Comparison of ENCODE assay signal across 16 cellular contexts in the genomic region with DNA sequence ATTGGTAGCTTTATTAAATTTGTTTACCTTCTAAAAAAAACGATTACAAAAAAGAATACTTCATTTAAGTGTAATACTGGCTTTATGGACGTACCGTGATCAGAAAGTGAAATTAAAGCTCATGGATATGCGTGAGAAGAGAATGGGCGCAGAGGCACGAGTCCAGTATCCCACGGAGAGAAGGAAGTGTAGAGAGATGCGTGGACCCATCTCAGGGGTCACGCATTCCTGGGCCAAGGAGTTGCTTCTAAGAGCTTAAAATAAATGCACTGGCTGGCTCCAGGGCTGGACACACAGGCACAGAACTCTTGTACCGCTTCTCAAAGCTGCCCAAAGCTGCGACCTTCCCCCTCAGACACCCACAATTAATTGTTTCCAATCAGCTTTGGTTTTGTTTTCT. TPM values are rescaled to one million over a fixed set of nuclear protein-coding genes. Genes with fewer than 3 reads are reported as not detected.
DNase-seq lines count a peak whose midpoint lies in the region; ATAC-seq, FAIRE-seq and TF ChIP-seq lines count a peak whose summit lies in the region.
"Had no signal": no experiment of that assay in that cellular context is flagged by ENCODE, and none has a peak within 500 bp of the region (broad histone marks: within the 10 kb centered on the region; RNA-seq: fewer than 3 reads in every experiment).

No MANE protein-coding gene starts in this region.

- H3K27ac ChIP-seq in astrocyte (ENCODE audit: low read depth, low read length) (no peak overlapping the region), gastroesophageal sphincter (peak overlapping the region; percentile 84 to 95 (median 86))

- ATAC-seq in gastroesophageal sphincter (no peak), HG03175 (IDR thresholded peaks at IDR 0.05; ENCODE audit: unreplicated experiment) (no peak), GM19467 (IDR thresholded peaks at IDR 0.05; ENCODE audit: unreplicated experiment) (no peak)

- no peaks in the 10 kb centered on the region for H3K27me3 Mint-ChIP-seq in astrocyte (ENCODE audit: low read depth, unreplicated experiment)
- H3K27me3 Mint-ChIP-seq: activated T-cell treated with anti-CD3 and anti-CD28 coated beads, Interleukin-2, amount 50 U/mL, for 24 hours; naive B cell; stimulated activated naive CD8-positive, alpha-beta T cell treated with anti-CD3 and anti-CD28 coated beads, Interleukin-15, Interleukin-2, amounts not matched to agents 100 ng/mL and 50 ng/mL, for 24 hours had no signal

- peaks cover 38% of the 10 kb centered on the region for H3K4me1 ChIP-seq in astrocyte (ENCODE audit: insufficient read depth, low read length)
- H3K4me1 ChIP-seq in gastroesophageal sphincter: peaks cover 8 to 98% (median 41%) of the 10 kb centered on the region in 3 donors
- peaks cover 46% of the 10 kb centered on the region for H3K4me1 ChIP-seq in skeletal muscle satellite cell (ENCODE audit: control insufficient read depth, insufficient read depth, low read length)

- no peak for FAIRE-seq in astrocyte (lab: Jason Lieb, UNC)

- TF ChIP-seq CTCF in AG10803 (conservative IDR thresholded peaks at IDR 0.05; ENCODE audit: low read length) (no peak), astrocyte (IDR thresholded peaks at IDR 0.05; ENCODE audit: insufficient read depth, low read depth, low read length) (no peak), gastroesophageal sphincter (IDR thresholded peaks at IDR 0.05) (no peak)

- peak overlapping the region; percentile 68 for H3K4me2 ChIP-seq in astrocyte (ENCODE audit: low read length)
- H3K4me2 ChIP-seq in skeletal muscle satellite cell (ENCODE audit: low read length): peak overlapping the region; percentile 20

- no peaks in the 10 kb centered on the region for H3K79me2 ChIP-seq in astrocyte (ENCODE audit: insufficient read depth, low read length)

- H3K36me3 ChIP-seq in astrocyte (ENCODE audit: insufficient read depth, low read length) (peaks cover 4% of the 10 kb centered on the region), gastroesophageal sphincter (peaks cover 0 to 51% of the 10 kb centered on the region in 2 donors), skeletal muscle satellite cell (ENCODE audit: insufficient read depth, low read length) (peaks cover 51% of the 10 kb centered on the region)

- in situ Hi-C loops in ACHN (cut with HindIII; ENCODE audit: low pct_ligation_motif_present, low pct_unique_long_range_greater_than_20kb, low sequenced_read_pairs): no loop called here

- no peaks in the 10 kb centered on the region for H4K20me1 ChIP-seq in astrocyte (ENCODE audit: insufficient read depth, low read length)

- H3K27me3 ChIP-seq in astrocyte (ENCODE audit: insufficient read depth, low read length) (no peaks in the 10 kb centered on the region), gastroesophageal sphincter (no peaks in the 10 kb centered on the region), skeletal muscle satellite cell (ENCODE audit: control insufficient read depth, insufficient read depth, low read length) (no peaks in the 10 kb centered on the region)

- H3K36me3 Mint-ChIP-seq in astrocyte (ENCODE audit: low read depth, unreplicated experiment): peaks cover 29% of the 10 kb centered on the region
- H3K36me3 Mint-ChIP-seq: immature natural killer cell, naive B cell had no signal

- 30 to 47% methylated on average over 9 to 11 of the region's 11 CpGs for WGBS in gastroesophageal sphincter (ENCODE audit: low coverage in 1 of 2), 2 donors

- peak overlapping the region; percentile 45 for H3K4me3 ChIP-seq in AG10803 (ENCODE audit: low read length)
- no peak overlapping the region for H3K4me3 ChIP-seq in astrocyte (ENCODE audit: insufficient read depth, low read depth, low read length)
- H3K4me3 ChIP-seq in gastroesophageal sphincter: peak overlapping the region in 1 of 2 donors; percentile 23
- H3K4me3 ChIP-seq in skeletal muscle satellite cell (ENCODE audit: low read length): peak overlapping the region; percentile 2

- TF ChIP-seq EP300 in gastroesophageal sphincter (IDR thresholded peaks at IDR 0.05): no peak

- peaks cover 6% of the 10 kb centered on the region for H3K4me1 Mint-ChIP-seq in astrocyte (ENCODE audit: low read depth, unreplicated experiment)
- H3K4me1 Mint-ChIP-seq: immature natural killer cell, naive B cell had no signal

- H3K9me3 ChIP-seq in astrocyte (ENCODE audit: insufficient read depth, low read depth, low read length) (no peaks in the 10 kb centered on the region), gastroesophageal sphincter (no peaks in the 10 kb centered on the region), skeletal muscle satellite cell (replicated peaks; ENCODE audit: low read length) (no peaks in the 10 kb centered on the region)

- H3K27ac Mint-ChIP-seq in astrocyte (ENCODE audit: unreplicated experiment): no peak overlapping the region
- H3K27ac Mint-ChIP-seq: activated T-cell treated with anti-CD3 and anti-CD28 coated beads, Interleukin-2, amount 50 U/mL, for 24 hours; immature natural killer cell; stimulated activated naive CD8-positive, alpha-beta T cell treated with anti-CD3 and anti-CD28 coated beads, Interleukin-15, Interleukin-2, amounts not matched to agents 100 ng/mL and 50 ng/mL, for 24 hours; T-helper 1 cell treated with Interleukin-12 subunit alpha and Interleukin-12 subunit beta and Interleukin-4 antibody, amounts not matched to agents 30 μg/mL and 1 μg/mL, for 36 hours had no signal

- DNase-seq in AG10803 (ENCODE audit: low read depth) (peak; percentile 56), astrocyte (ENCODE audit: low read depth) (no peak), NCI-H2107 treated with DMSO at 0.1 percent for 48 hours (lab: John Stamatoyannopoulos, UW; ENCODE audit: unreplicated experiment) (no peak), ACHN (no peak)
- DNase-seq: activated CD4-positive, alpha-beta T cell treated with anti-CD3 and anti-CD28 coated beads for 4 hours; activated T-cell treated with anti-CD3 and anti-CD28 coated beads, Interleukin-2, amount 50 U/mL, for 24 hours; immature natural killer cell; naive B cell; NCI-H2029; NCI-H526 had no signal

- no peak overlapping the region for H3K4me3 Mint-ChIP-seq in astrocyte (ENCODE audit: unreplicated experiment)
- H3K4me3 Mint-ChIP-seq: activated T-cell treated with anti-CD3 and anti-CD28 coated beads, Interleukin-2, amount 50 U/mL, for 24 hours; immature natural killer cell; naive B cell; stimulated activated naive CD8-positive, alpha-beta T cell treated with anti-CD3 and anti-CD28 coated beads, Interleukin-15, Interleukin-2, amounts not matched to agents 100 ng/mL and 50 ng/mL, for 24 hours; T-helper 1 cell treated with Interleukin-12 subunit alpha and Interleukin-12 subunit beta and Interleukin-4 antibody, amounts not matched to agents 30 μg/mL and 1 μg/mL, for 36 hours had no signal

- no peaks in the 10 kb centered on the region for H3K9me3 Mint-ChIP-seq in astrocyte (ENCODE audit: unreplicated experiment)
- H3K9me3 Mint-ChIP-seq: immature natural killer cell; stimulated activated naive CD8-positive, alpha-beta T cell treated with anti-CD3 and anti-CD28 coated beads, Interleukin-15, Interleukin-2, amounts not matched to agents 100 ng/mL and 50 ng/mL, for 24 hours; T-helper 1 cell treated with Interleukin-12 subunit alpha and Interleukin-12 subunit beta and Interleukin-4 antibody, amounts not matched to agents 30 μg/mL and 1 μg/mL, for 36 hours had no signal

- H3K9ac ChIP-seq in astrocyte (ENCODE audit: low read length) (peak overlapping the region; percentile 53), skeletal muscle satellite cell (ENCODE audit: low read depth, low read length) (peak overlapping the region; percentile 83)

- no peak for TF ChIP-seq POLR2A in gastroesophageal sphincter (IDR thresholded peaks at IDR 0.05)

- no peak overlapping the region for H2AFZ ChIP-seq in astrocyte (ENCODE audit: low read depth, low read length)

RNA-seq across cellular contexts. Expression of a gene that starts 8.7 kb away (rescaled TPM):
- 2.0 and 3.2 TPM in 2 replicates for total RNA-seq in astrocyte
- 1 to 10 TPM; 4.2 to 6.8 (median 5.7) TPM for total RNA-seq in gastroesophageal sphincter
- total RNA-seq in skeletal muscle satellite cell (2012; rRNA removed): 45.7 and 54.5 TPM in 2 replicates

RNA-seq across cellular contexts. Expression of a gene that starts 33.1 kb away (rescaled TPM):
- 50.3 and 55.2 TPM in 2 replicates for total RNA-seq in astrocyte
- total RNA-seq in gastroesophageal sphincter: 1,000 to 10,000 TPM in 3 of 4 donors, 100 to 1,000 TPM in 1; 913 to 1,808 (median 1,065) TPM
- total RNA-seq in skeletal muscle satellite cell (2012; rRNA removed): 266 and 301 TPM in 2 replicates

Comparison
In these comparisons a context has a peak if more than half of its experiments do, and no peak if none do; other contexts are left out.
1. RNA of a gene that starts 33.1 kb away (total RNA-seq): 913 to 1,808 TPM in gastroesophageal sphincter; 50.3 to 55.2 TPM in astrocyte; every median in the first group is over 10 times any median in the second.